In genomic region chr11:68567553-68567952, GRCh38 we compare ENCODE assay signal across 20 cellular contexts.
DNase-seq lines count a peak whose midpoint lies in the region; ATAC-seq, FAIRE-seq and TF ChIP-seq lines count a peak whose summit lies in the region.
"Had no signal": no experiment of that assay in that cellular context is flagged by ENCODE, and none has a peak within 500 bp of the region (broad histone marks: within the 10 kb centered on the region; RNA-seq: fewer than 3 reads in every experiment).

No MANE protein-coding gene starts in this region.

- TF ChIP-seq EP300 in GM12878 (IDR thresholded peaks at IDR 0.05; ENCODE audit: borderline replicate concordance in 1 of 2, control insufficient read depth in 1 of 2, low read depth in 2 of 2, low read length in 2 of 2): no peak

- H3K79me2 ChIP-seq in GM12878 (ENCODE audit: control insufficient read depth, insufficient read depth, low read length): no peaks in the 10 kb centered on the region; the same call in none of the 2 replicates

- FAIRE-seq in GM12878 (lab: Jason Lieb, UNC): no peak
- FAIRE-seq: A204.1, G401.6, GM12892, GM18507, H54 had no signal

- H3K27ac Mint-ChIP-seq in activated naive CD4-positive, alpha-beta T cell treated with anti-CD3 and anti-CD28 coated beads, Interleukin-2, amount 50 U/mL, for 24 hours: peak overlapping the region; percentile 38

- BruUV-seq in GM12878 (replicated peaks; lab: Mats Ljungman, UMichigan): no TSS peak

- H3K4me3 Mint-ChIP-seq in activated naive CD4-positive, alpha-beta T cell treated with anti-CD3 and anti-CD28 coated beads, Interleukin-2, amount 50 U/mL, for 24 hours: no peak overlapping the region
- H3K4me3 Mint-ChIP-seq: CD4-positive, CD25-positive, alpha-beta regulatory T cell; CD8-positive, alpha-beta memory T cell had no signal

- in situ Hi-C loops in GM12878 (cut with MboI) (no loop called here), gastrocnemius medialis (cut with MboI; ENCODE audit: low sequenced_read_pairs in 4 of 4) (no loop called here)

- RAD21 ChIA-PET in GM12878 (lab: Charles Lee; ENCODE audit: unreplicated experiment): no interaction called here

- peak overlapping the region; percentile 11; the same call in 1 of the 2 replicates for H3K27ac ChIP-seq in SK-N-MC
- no peak overlapping the region for H3K27ac ChIP-seq in GM12878 (ENCODE audit: control insufficient read depth, insufficient read depth)
- peak overlapping the region; percentile 44 to 78 (median 59) for H3K27ac ChIP-seq in gastrocnemius medialis
- H3K27ac ChIP-seq: GM23248 had no signal

- H3K4me3 ChIP-seq in SK-N-MC: no peak overlapping the region
- no peak overlapping the region for H3K4me3 ChIP-seq in GM12878
- H3K4me3 ChIP-seq in gastrocnemius medialis: no peak overlapping the region
- H3K4me3 ChIP-seq: GM23248 had no signal

- 100% methylated on average over 3 of the region's 3 CpGs for WGBS in GM12878 (ENCODE audit: insufficient coverage, insufficient replicate concordance, low lambda C conversion rate, missing lambda C conversion rate)

- no peak for TF ChIP-seq RAD21 in GM12878 (IDR thresholded peaks at IDR 0.05; ENCODE audit: insufficient read depth, low read depth, low read length)

- ATAC-seq in GM12878 (no peak), gastrocnemius medialis (no peak)

- TF ChIP-seq CTCF in GM12878 (IDR thresholded peaks at IDR 0.05 in 2 of 3, conservative IDR thresholded peaks at IDR 0.05 in 1 of 3; ENCODE audit: control insufficient read depth in 2 of 3, extremely low read depth in 1 of 3, insufficient read depth in 1 of 3, low read depth in 3 of 3, low read length in 3 of 3) (no peak), gastrocnemius medialis (IDR thresholded peaks at IDR 0.05 in 4 of 5, conservative IDR thresholded peaks at IDR 0.05 in 1 of 5) (no peak)

- no peaks in the 10 kb centered on the region for H4K20me1 ChIP-seq in GM12878 (ENCODE audit: control insufficient read depth, insufficient read depth)

- H3K4me1 Mint-ChIP-seq in activated naive CD4-positive, alpha-beta T cell treated with anti-CD3 and anti-CD28 coated beads, Interleukin-2, amount 50 U/mL, for 24 hours: peaks cover 56% of the 10 kb centered on the region

- POLR2A ChIA-PET in GM12878 (lab: Charles Lee): no interaction called here

- H3K36me3 ChIP-seq in SK-N-MC (ENCODE audit: insufficient read depth, low read length) (peaks cover 93% of the 10 kb centered on the region), GM12878 (ENCODE audit: control insufficient read depth in 2 of 2, insufficient read depth in 2 of 2, low read length in 1 of 2) (peaks cover 14 to 45% of the 10 kb centered on the region in 2 experiments), gastrocnemius medialis (peaks cover 0 to 65% of the 10 kb centered on the region in 2 donors)

- SMC1A ChIA-PET in GM12878 (lab: Charles Lee; ENCODE audit: uncharacterized antibody, unreplicated experiment): no interaction called here

- intact Hi-C loops in GM12878 (cut with micrococcal nuclease; ENCODE audit: unreplicated experiment) (no loop called here), gastrocnemius medialis (cut with DNase I; ENCODE audit: low total_unique reads) (no loop called here)

- H3K27me3 ChIP-seq in GM12878 (replicated peaks in 1 of 2; ENCODE audit: control insufficient read depth in 2 of 2, insufficient read depth in 2 of 2, low read length in 1 of 2) (no peaks in the 10 kb centered on the region), gastrocnemius medialis (no peaks in the 10 kb centered on the region)
- H3K27me3 ChIP-seq: BE2C had no signal

- H3K9ac ChIP-seq in SK-N-MC (ENCODE audit: insufficient read length) (no peak overlapping the region), GM12878 (ENCODE audit: control insufficient read depth, insufficient read depth, low read length) (no peak overlapping the region)
- H3K9ac ChIP-seq: GM23248 had no signal

- no peak overlapping the region for H3K4me2 ChIP-seq in GM12878 (ENCODE audit: control insufficient read depth, insufficient read depth)

- no peaks in the 10 kb centered on the region for H3K27me3 Mint-ChIP-seq in activated naive CD4-positive, alpha-beta T cell treated with anti-CD3 and anti-CD28 coated beads, Interleukin-2, amount 50 U/mL, for 24 hours
- H3K27me3 Mint-ChIP-seq: CD4-positive, CD25-positive, alpha-beta regulatory T cell; CD8-positive, alpha-beta memory T cell had no signal

- no peak for DNase-seq in activated naive CD4-positive, alpha-beta T cell (lab: John Stamatoyannopoulos, UW)
- DNase-seq in SK-N-MC (ENCODE audit: low read depth, low spot score) (no peak), GM12878 (ENCODE audit: low read depth, low spot score) (no peak), gastrocnemius medialis (no peak), cerebellum (ENCODE audit: low spot score) (no peak)
- DNase-seq in activated CD4-positive, alpha-beta T cell treated with anti-CD3 and anti-CD28 coated beads for 4 hours: no peak
- DNase-seq: ACHN; BE2C; C1 segment of cervical spinal cord; CD4-positive, CD25-positive, alpha-beta regulatory T cell; CD8-positive, alpha-beta memory T cell; COR-L47; GM23248; HCEC 1CT had no signal

- H3K9me3 Mint-ChIP-seq in activated naive CD4-positive, alpha-beta T cell treated with anti-CD3 and anti-CD28 coated beads, Interleukin-2, amount 50 U/mL, for 24 hours: no peaks in the 10 kb centered on the region
- H3K9me3 Mint-ChIP-seq: CD8-positive, alpha-beta memory T cell had no signal

- H3K36me3 Mint-ChIP-seq in activated naive CD4-positive, alpha-beta T cell treated with anti-CD3 and anti-CD28 coated beads, Interleukin-2, amount 50 U/mL, for 24 hours: peaks cover 27% of the 10 kb centered on the region

- no peak overlapping the region for H2AFZ ChIP-seq in GM12878 (ENCODE audit: control insufficient read depth, low read depth, low read length)
- H2AFZ ChIP-seq: GM23248 had no signal

- H3K4me1 ChIP-seq in GM12878 (ENCODE audit: control insufficient read depth, insufficient read depth, low read length): peaks cover 3% of the 10 kb centered on the region
- H3K4me1 ChIP-seq in gastrocnemius medialis: peaks cover 24 to 37% of the 10 kb centered on the region in 2 donors
- H3K4me1 ChIP-seq: BE2C had no signal

- no peak for TF ChIP-seq POLR2A in GM12878 (IDR thresholded peaks at IDR 0.05; ENCODE audit: low read depth, low read length)
- no peak for TF ChIP-seq POLR2A in gastrocnemius medialis (IDR thresholded peaks at IDR 0.05)

- CTCF ChIA-PET in GM12878 (lab: Yijun Ruan, JAX): no interaction called here

- no peaks in the 10 kb centered on the region for H3K9me3 ChIP-seq in SK-N-MC (ENCODE audit: low read depth, low read length)
- H3K9me3 ChIP-seq in GM12878 (replicated peaks; ENCODE audit: control insufficient read depth, insufficient read depth, low read length): no peaks in the 10 kb centered on the region
- no peaks in the 10 kb centered on the region for H3K9me3 ChIP-seq in gastrocnemius medialis
- H3K9me3 ChIP-seq: BE2C had no signal

TF ChIP-seq in GM12878, 131 proteins besides CTCF, POLR2A, EP300 and RAD21:
- TF ChIP-seq ZBTB33 (IDR thresholded peaks at IDR 0.05): peak; percentile 54; the same call in 1 of the 2 replicates
- no peak for TF ChIP-seq NKRF (conservative IDR thresholded peaks at IDR 0.05)
